ENCODE assay signal across 1 cellular context in the genomic region with DNA sequence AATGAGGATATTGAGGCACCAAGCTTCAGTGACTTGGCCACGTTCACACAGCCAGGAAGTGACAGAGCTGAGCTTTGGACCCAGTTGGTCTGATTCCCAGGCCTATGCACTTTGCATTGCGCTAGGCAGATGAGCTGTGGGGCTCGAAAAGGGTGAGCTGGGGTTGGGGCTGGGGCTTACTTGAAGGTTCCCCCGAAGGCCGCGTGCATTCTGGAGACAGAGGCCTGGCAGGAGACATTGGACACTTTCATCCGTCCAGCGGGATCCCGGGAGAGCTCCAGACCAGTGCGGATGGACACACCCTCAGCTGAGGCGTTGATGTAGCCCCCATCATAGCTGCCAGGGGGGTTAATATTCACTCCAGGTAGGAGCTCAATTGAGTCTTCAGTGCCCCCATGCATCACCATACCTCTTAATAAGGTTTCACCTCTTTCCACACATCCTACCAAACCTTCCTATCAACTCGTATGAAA.
TF ChIP-seq lines count a peak whose summit lies in the region.

No MANE protein-coding gene starts in this region.

TF ChIP-seq in HepG2, 621 proteins besides CTCF, POLR2A, EP300 and RAD21 (continued from another document and continues in another):
- TF ChIP-seq, protein P1, sequence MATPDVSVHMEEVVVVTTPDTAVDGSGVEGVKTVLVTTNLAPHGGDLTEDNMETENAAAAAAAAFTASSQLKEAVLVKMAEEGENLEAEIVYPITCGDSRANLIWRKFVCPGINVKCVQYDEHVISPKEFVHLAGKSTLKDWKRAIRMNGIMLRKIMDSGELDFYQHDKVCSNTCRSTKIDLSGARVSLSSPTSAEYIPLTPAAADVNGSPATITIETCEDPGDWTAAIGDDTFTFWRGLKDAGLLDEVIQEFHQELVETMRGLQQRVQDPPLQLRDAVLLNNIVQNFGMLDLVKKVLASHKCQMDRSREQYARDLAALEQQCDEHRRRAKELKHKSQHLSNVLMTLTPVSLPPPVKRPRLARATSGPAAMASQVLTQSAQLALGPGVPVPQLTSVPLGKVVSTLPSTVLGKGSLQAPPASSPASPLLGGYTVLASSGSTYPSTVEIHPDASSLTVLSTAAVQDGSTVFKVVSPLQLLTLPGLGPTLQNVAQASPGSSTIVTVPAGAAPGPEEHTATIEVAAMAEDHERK (CRISPR knock-in tag; IDR thresholded peaks at IDR 0.05; ENCODE audit: low read depth), result no peak
- TF ChIP-seq, protein P2, sequence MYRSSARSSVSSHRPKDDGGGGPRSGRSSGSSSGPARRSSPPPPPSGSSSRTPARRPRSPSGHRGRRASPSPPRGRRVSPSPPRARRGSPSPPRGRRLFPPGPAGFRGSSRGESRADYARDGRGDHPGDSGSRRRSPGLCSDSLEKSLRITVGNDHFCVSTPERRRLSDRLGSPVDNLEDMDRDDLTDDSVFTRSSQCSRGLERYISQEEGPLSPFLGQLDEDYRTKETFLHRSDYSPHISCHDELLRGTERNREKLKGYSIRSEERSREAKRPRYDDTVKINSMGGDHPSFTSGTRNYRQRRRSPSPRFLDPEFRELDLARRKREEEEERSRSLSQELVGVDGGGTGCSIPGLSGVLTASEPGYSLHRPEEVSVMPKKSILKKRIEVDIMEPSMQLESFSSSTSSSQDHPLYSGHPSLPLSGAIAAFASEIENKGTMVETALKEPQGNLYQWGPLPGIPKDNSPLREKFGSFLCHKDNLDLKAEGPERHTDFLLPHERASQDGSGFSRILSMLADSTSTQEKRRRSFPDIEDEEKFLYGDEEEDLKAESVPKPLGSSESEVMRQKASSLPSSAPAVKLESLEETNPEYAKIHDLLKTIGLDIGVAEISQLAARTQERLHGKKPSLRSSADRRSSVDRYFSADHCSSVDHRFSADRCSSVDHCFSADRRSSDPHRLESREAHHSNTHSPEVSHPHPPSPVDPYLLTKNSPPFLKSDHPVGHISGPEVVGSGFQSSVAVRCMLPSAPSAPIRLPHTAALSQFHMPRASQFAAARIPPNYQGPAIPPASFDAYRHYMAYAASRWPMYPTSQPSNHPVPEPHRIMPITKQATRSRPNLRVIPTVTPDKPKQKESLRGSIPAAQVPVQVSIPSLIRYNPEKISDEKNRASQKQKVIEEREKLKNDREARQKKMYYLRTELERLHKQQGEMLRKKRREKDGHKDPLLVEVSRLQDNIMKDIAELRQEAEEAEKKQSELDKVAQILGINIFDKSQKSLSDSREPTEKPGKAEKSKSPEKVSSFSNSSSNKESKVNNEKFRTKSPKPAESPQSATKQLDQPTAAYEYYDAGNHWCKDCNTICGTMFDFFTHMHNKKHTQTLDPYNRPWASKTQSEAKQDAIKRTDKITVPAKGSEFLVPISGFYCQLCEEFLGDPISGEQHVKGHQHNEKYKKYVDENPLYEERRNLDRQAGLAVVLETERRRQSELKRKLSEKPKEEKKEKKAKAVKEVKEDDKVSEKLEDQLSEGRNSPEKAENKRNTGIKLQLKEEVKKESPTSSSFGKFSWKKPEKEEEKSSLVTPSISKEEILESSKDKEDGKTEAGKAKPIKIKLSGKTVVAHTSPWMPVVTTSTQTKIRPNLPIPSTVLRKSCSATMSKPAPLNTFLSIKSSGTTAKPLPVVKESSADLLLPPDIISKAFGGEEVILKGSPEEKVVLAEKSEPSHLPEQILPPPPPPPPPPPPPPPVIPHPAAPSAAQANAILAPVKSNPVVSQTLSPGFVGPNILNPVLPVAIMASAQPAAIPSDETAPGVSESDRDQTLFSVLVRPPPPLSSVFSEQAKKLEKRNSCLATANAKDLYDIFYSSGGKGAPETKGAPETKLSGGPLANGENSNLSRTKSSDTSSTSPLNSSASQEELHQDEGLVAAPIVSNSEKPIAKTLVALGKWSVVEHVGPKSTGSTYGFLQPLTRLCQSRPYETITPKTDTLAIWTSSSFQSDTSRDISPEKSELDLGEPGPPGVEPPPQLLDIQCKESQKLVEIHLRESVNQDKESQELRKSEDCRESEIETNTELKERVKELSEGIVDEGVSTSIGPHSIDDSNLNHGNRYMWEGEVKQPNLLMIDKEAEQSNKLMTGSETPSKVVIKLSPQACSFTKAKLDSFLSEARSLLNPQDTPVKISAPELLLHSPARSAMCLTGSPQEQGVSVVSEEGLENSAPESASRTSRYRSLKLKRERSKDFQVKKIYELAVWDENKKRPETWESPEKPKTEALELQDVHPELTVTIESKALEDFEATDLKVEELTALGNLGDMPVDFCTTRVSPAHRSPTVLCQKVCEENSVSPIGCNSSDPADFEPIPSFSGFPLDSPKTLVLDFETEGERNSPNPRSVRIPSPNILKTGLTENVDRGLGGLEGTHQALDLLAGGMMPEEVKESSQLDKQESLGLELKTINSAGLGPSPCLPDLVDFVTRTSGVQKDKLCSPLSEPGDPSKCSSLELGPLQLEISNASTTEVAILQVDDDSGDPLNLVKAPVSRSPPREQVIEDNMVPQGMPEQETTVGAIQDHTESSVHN (CRISPR knock-in tag; IDR thresholded peaks at IDR 0.05), result no peak
- peak; percentile 73; the same call in 1 of the 2 replicates for TF ChIP-seq REPIN1 (CRISPR knock-in tag; IDR thresholded peaks at IDR 0.05; ENCODE audit: borderline replicate concordance, low read depth)
- peak; percentile 15; the same call in 1 of the 2 replicates for TF ChIP-seq ZNF564 (CRISPR knock-in tag; IDR thresholded peaks at IDR 0.05)
- peak; percentile 96 for TF ChIP-seq HNF4A (CRISPR knock-in tag; IDR thresholded peaks at IDR 0.05)
- TF ChIP-seq, protein P3, sequence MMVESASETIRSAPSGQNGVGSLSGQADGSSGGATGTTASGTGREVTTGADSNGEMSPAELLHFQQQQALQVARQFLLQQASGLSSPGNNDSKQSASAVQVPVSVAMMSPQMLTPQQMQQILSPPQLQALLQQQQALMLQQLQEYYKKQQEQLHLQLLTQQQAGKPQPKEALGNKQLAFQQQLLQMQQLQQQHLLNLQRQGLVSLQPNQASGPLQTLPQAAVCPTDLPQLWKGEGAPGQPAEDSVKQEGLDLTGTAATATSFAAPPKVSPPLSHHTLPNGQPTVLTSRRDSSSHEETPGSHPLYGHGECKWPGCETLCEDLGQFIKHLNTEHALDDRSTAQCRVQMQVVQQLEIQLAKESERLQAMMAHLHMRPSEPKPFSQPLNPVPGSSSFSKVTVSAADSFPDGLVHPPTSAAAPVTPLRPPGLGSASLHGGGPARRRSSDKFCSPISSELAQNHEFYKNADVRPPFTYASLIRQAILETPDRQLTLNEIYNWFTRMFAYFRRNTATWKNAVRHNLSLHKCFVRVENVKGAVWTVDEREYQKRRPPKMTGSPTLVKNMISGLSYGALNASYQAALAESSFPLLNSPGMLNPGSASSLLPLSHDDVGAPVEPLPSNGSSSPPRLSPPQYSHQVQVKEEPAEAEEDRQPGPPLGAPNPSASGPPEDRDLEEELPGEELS (CRISPR knock-in tag; IDR thresholded peaks at IDR 0.05), result peak; percentile 51; the same call in 1 of the 2 replicates
- no peak for TF ChIP-seq RORA (CRISPR knock-in tag; IDR thresholded peaks at IDR 0.05)
- peak; percentile 23 for TF ChIP-seq ZNF792 (CRISPR knock-in tag; IDR thresholded peaks at IDR 0.05)
- peak; percentile 75; the same call in 1 of the 2 replicates for TF ChIP-seq HOXA3 (CRISPR knock-in tag; IDR thresholded peaks at IDR 0.05)
- TF ChIP-seq AKAP8 (CRISPR knock-in tag; IDR thresholded peaks at IDR 0.05), result 0 out of 2 replicates have a peak, but pooled peaks have one; percentile 22
- peak; percentile 6; the same call in 1 of the 2 replicates for TF ChIP-seq ZNF614 (CRISPR knock-in tag; IDR thresholded peaks at IDR 0.05; ENCODE audit: borderline replicate concordance)
- peak; percentile 7; the same call in 1 of the 2 replicates for TF ChIP-seq BRCA1 (CRISPR knock-in tag; IDR thresholded peaks at IDR 0.05)
- TF ChIP-seq CAMTA2 (CRISPR knock-in tag; IDR thresholded peaks at IDR 0.05; ENCODE audit: borderline replicate concordance), result peak; percentile 61; the same call in 1 of the 2 replicates
- TF ChIP-seq RCOR2 (CRISPR knock-in tag; IDR thresholded peaks at IDR 0.05), result peak; percentile 49; the same call in 1 of the 2 replicates
- TF ChIP-seq ZBTB20 (CRISPR knock-in tag; IDR thresholded peaks at IDR 0.05; ENCODE audit: borderline replicate concordance, low read depth), result 0 out of 2 replicates have a peak, but pooled peaks have one; percentile 63
- TF ChIP-seq SRY (CRISPR knock-in tag; IDR thresholded peaks at IDR 0.05), result peak; percentile 75; the same call in 1 of the 2 replicates
- TF ChIP-seq, protein P4, sequence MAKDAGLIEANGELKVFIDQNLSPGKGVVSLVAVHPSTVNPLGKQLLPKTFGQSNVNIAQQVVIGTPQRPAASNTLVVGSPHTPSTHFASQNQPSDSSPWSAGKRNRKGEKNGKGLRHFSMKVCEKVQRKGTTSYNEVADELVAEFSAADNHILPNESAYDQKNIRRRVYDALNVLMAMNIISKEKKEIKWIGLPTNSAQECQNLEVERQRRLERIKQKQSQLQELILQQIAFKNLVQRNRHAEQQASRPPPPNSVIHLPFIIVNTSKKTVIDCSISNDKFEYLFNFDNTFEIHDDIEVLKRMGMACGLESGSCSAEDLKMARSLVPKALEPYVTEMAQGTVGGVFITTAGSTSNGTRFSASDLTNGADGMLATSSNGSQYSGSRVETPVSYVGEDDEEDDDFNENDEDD (CRISPR knock-in tag; IDR thresholded peaks at IDR 0.05; ENCODE audit: borderline replicate concordance), result peak; percentile 12; the same call in 1 of the 2 replicates
- 0 out of 2 replicates have a peak, but pooled peaks have one; percentile 38 for TF ChIP-seq ZNF329 (CRISPR knock-in tag; IDR thresholded peaks at IDR 0.05; ENCODE audit: low read depth)
- TF ChIP-seq ZNF263 (CRISPR knock-in tag; IDR thresholded peaks at IDR 0.05), result 0 out of 2 replicates have a peak, but pooled peaks have one; percentile 9
- TF ChIP-seq MXD4 (CRISPR knock-in tag; IDR thresholded peaks at IDR 0.05), result peak; percentile 52; the same call in 1 of the 2 replicates
- peak; percentile 84 for TF ChIP-seq ELF1 (CRISPR knock-in tag; IDR thresholded peaks at IDR 0.05)
- peak; percentile 59 for TF ChIP-seq ZNF292 (CRISPR knock-in tag; IDR thresholded peaks at IDR 0.05; ENCODE audit: borderline replicate concordance, low read depth)
- 0 out of 2 replicates have a peak, but pooled peaks have one; percentile 8 for TF ChIP-seq CBX5 (CRISPR knock-in tag; IDR thresholded peaks at IDR 0.05; ENCODE audit: borderline replicate concordance)
- TF ChIP-seq, protein P5, sequence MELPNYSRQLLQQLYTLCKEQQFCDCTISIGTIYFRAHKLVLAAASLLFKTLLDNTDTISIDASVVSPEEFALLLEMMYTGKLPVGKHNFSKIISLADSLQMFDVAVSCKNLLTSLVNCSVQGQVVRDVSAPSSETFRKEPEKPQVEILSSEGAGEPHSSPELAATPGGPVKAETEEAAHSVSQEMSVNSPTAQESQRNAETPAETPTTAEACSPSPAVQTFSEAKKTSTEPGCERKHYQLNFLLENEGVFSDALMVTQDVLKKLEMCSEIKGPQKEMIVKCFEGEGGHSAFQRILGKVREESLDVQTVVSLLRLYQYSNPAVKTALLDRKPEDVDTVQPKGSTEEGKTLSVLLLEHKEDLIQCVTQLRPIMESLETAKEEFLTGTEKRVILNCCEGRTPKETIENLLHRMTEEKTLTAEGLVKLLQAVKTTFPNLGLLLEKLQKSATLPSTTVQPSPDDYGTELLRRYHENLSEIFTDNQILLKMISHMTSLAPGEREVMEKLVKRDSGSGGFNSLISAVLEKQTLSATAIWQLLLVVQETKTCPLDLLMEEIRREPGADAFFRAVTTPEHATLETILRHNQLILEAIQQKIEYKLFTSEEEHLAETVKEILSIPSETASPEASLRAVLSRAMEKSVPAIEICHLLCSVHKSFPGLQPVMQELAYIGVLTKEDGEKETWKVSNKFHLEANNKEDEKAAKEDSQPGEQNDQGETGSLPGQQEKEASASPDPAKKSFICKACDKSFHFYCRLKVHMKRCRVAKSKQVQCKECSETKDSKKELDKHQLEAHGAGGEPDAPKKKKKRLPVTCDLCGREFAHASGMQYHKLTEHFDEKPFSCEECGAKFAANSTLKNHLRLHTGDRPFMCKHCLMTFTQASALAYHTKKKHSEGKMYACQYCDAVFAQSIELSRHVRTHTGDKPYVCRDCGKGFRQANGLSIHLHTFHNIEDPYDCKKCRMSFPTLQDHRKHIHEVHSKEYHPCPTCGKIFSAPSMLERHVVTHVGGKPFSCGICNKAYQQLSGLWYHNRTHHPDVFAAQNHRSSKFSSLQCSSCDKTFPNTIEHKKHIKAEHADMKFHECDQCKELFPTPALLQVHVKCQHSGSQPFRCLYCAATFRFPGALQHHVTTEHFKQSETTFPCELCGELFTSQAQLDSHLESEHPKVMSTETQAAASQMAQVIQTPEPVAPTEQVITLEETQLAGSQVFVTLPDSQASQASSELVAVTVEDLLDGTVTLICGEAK (IDR thresholded peaks at IDR 0.05), result no peak
- TF ChIP-seq, protein P5 (CRISPR knock-in tag; IDR thresholded peaks at IDR 0.05), result peak; percentile 35; the same call in 1 of the 2 replicates
- TF ChIP-seq ETV5 (CRISPR knock-in tag; IDR thresholded peaks at IDR 0.05; ENCODE audit: borderline replicate concordance), result peak; percentile 91
